Comparison of ENCODE assay signal across 1 cellular context in genomic region chr1:13730301-13730700, GRCh38.
TF ChIP-seq lines count a peak whose summit lies in the region.

No MANE protein-coding gene starts in this region.

TF ChIP-seq in WTC11, 78 proteins besides CTCF, POLR2A, EP300 and RAD21 (continued from another document):
- TF ChIP-seq, protein P1, sequence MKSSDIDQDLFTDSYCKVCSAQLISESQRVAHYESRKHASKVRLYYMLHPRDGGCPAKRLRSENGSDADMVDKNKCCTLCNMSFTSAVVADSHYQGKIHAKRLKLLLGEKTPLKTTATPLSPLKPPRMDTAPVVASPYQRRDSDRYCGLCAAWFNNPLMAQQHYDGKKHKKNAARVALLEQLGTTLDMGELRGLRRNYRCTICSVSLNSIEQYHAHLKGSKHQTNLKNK (CRISPR knock-in tag; IDR thresholded peaks at IDR 0.05), result no peak
- no peak for TF ChIP-seq GABPB1 (CRISPR knock-in tag; IDR thresholded peaks at IDR 0.05)
- TF ChIP-seq IRF2 (CRISPR knock-in tag; IDR thresholded peaks at IDR 0.05; ENCODE audit: borderline replicate concordance, low read depth), result no peak
